8 cellular contexts compared by ENCODE assay signal in the genomic region with DNA sequence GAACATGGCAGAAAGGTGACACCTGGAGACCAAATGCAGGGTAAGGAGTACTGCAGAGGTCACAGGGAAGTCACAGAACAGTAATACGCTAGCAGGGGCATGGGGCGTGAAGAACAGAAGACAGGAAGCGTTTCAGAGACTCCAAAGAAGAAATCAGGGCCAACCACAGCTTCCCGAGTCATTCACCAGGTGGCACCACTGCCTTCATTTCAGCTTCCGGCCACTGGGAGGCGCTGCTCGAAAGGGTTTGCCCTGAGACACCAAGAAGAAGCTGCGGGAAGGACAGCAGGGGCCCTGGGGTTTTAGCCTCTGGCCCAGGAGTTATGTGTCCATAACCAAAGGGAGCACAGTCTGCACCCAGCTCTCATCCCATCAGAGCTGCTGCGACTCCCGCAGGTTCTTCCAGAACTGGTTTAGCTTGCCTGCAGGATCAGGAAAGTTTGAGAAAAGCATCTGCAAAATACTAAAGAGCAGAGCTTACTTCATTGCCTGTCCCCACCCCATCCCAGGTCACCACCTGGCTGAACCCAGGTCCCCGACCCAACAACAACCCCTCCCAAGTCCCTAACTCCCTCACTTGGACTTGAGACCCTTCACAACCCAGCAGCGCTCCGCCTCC. TPM values are rescaled to one million over a fixed set of nuclear protein-coding genes. Genes with fewer than 3 reads are reported as not detected.
A peak's percentile ranks its signal among the peaks of the same experiment; 100 is the strongest.
DNase-seq lines count a peak whose midpoint lies in the region; ATAC-seq and TF ChIP-seq lines count a peak whose summit lies in the region.
"Not testable (repeated sequence)": the region's sequence is repeated elsewhere in the genome, so short reads cannot be mapped to it uniquely, and the experiment has no call there.

No MANE protein-coding gene starts in this region.

- 35 to 45% (median 38%) methylated on average over 13 of the region's 13 CpGs for WGBS in psoas muscle, 3 donors
- WGBS in testis, 2 donors = 50 to 59% methylated on average over 11 to 13 of the region's 13 CpGs

- not testable (repeated sequence) for H3K27me3 Mint-ChIP-seq in activated CD4-positive, alpha-beta memory T cell treated with anti-CD3 and anti-CD28 coated beads, Interleukin-2, amount 10 ng/mL, durations not matched to agents 7 days and 5 days

- not testable (repeated sequence) for H3K9me3 Mint-ChIP-seq in activated CD4-positive, alpha-beta memory T cell treated with anti-CD3 and anti-CD28 coated beads, Interleukin-2, amount 10 ng/mL, durations not matched to agents 7 days and 5 days

- not testable (repeated sequence) for H3K4me3 ChIP-seq in cardiac fibroblast (replicated peaks in 1 of 2; ENCODE audit: low read depth in 2 of 2, low read length in 2 of 2); psoas muscle; testis

- not testable (repeated sequence) for H3K4me3 Mint-ChIP-seq in activated CD4-positive, alpha-beta memory T cell treated with anti-CD3 and anti-CD28 coated beads, Interleukin-2, amount 10 ng/mL, durations not matched to agents 7 days and 5 days

- not testable (repeated sequence) for ATAC-seq in psoas muscle

- H3K36me3 ChIP-seq in psoas muscle (ENCODE audit: insufficient read depth in 1 of 2, low read depth in 1 of 2); testis (ENCODE audit: low read depth, missing control alignments): not testable (repeated sequence)

- CTCF ChIA-PET in activated CD4-positive, alpha-beta memory T cell treated with anti-CD3 and anti-CD28 coated beads, Interleukin-2, amount 10 ng/mL, durations not matched to agents 7 days and 5 days (lab: Charles Lee) = interaction anchor here (1.0 to 2.9 kb wide), 7 partner anchors 8 to 641 kb away, joined by 3 to 18 read pairs (median 3); partner anchors contain the start of genes RNF121 and XNDC1N

- not testable (repeated sequence) for H3K4me1 ChIP-seq in psoas muscle, testis

- intact Hi-C loops in psoas muscle (cut with DNase I); testis (cut with DNase I; ENCODE audit: low total_unique reads): not testable (repeated sequence)

- peak; percentile 80 for DNase-seq in Daoy (ENCODE audit: low read depth)
- DNase-seq in M059J (ENCODE audit: low read depth) = peak; percentile 61
- DNase-seq in OCI-M1 (lab: John Stamatoyannopoulos, UW) = peak; percentile 99
- peak; percentile 88 for DNase-seq in activated CD4-positive, alpha-beta memory T cell treated with anti-CD3 and anti-CD28 coated beads, Interleukin-2, amount 10 ng/mL, durations not matched to agents 7 days and 5 days
- DNase-seq in cardiac fibroblast (ENCODE audit: low read depth in 2 of 2) = peak; percentile 67 to 74
- peak; percentile 10 to 66 for DNase-seq in hippocampal formation (lab: John Stamatoyannopoulos, UW)
- DNase-seq in psoas muscle = peak; percentile 67 to 81
- DNase-seq in testis = peak; percentile 86

- not testable (repeated sequence) for H3K4me1 Mint-ChIP-seq in activated CD4-positive, alpha-beta memory T cell treated with anti-CD3 and anti-CD28 coated beads, Interleukin-2, amount 10 ng/mL, durations not matched to agents 7 days and 5 days

- not testable (repeated sequence) for TF ChIP-seq POLR2A in testis (IDR thresholded peaks at IDR 0.05)

- TF ChIP-seq CTCF in cardiac fibroblast (IDR thresholded peaks at IDR 0.05; ENCODE audit: low read depth, low read length) (peak; percentile 73), psoas muscle (IDR thresholded peaks at IDR 0.05) (peak; percentile 46), testis (IDR thresholded peaks at IDR 0.05) (peak; percentile 13 to 69 (median 55))

- H3K9me3 ChIP-seq in psoas muscle, testis: not testable (repeated sequence)

- not testable (repeated sequence) for H3K27me3 ChIP-seq in psoas muscle (ENCODE audit: insufficient read depth in 3 of 3, low read length in 2 of 3); testis

- H3K27ac ChIP-seq in psoas muscle, testis: not testable (repeated sequence)

- not testable (repeated sequence) for H3K36me3 Mint-ChIP-seq in activated CD4-positive, alpha-beta memory T cell treated with anti-CD3 and anti-CD28 coated beads, Interleukin-2, amount 10 ng/mL, durations not matched to agents 7 days and 5 days (ENCODE audit: low read depth)

- H3K27ac Mint-ChIP-seq in activated CD4-positive, alpha-beta memory T cell treated with anti-CD3 and anti-CD28 coated beads, Interleukin-2, amount 10 ng/mL, durations not matched to agents 7 days and 5 days = not testable (repeated sequence)

- POLR2A ChIA-PET in activated CD4-positive, alpha-beta memory T cell treated with anti-CD3 and anti-CD28 coated beads, Interleukin-2, amount 10 ng/mL, durations not matched to agents 7 days and 5 days (lab: Charles Lee) = interaction anchor here (1.0 kb wide), 1 partner anchor 13 kb away, joined by 3 read pairs; no protein-coding TSS in a partner anchor

RNA-seq across cellular contexts. Expression of gene DEFB108B, which starts 32.6 kb away (rescaled TPM):
- not detected in 2 replicates for total RNA-seq in Daoy (2014; rRNA removed; shearing (Covaris generic))
- total RNA-seq in M059J (2014; rRNA removed; shearing (Covaris generic)) = not detected in 2 replicates
- total RNA-seq in activated CD4-positive, alpha-beta memory T cell treated with anti-CD3 and anti-CD28 coated beads, Interleukin-2, amount 10 ng/mL, durations not matched to agents 7 days and 5 days = not detected
- total RNA-seq in psoas muscle (not detected), testis (not detected)
- polyA plus RNA-seq in psoas muscle (not detected), testis (ENCODE audit: insufficient read depth, low read depth, low replicate concordance) (not detected)

Comparison
In these comparisons a context has a peak if more than half of its experiments do, and no peak if none do; other contexts are left out.
1. DNase-seq: peak in every context shown above with its lines; median percentile 99 in OCI-M1; 88 in activated CD4-positive, alpha-beta memory T cell treated with anti-CD3 and anti-CD28 coated beads, Interleukin-2, amount 10 ng/mL, durations not matched to agents 7 days and 5 days; 86 in testis; 80 in Daoy; 74 in psoas muscle; 70 in cardiac fibroblast; 61 in M059J; 38 in hippocampal formation.